Comparison of ENCODE assay signal across 3 cellular contexts in the genomic region with DNA sequence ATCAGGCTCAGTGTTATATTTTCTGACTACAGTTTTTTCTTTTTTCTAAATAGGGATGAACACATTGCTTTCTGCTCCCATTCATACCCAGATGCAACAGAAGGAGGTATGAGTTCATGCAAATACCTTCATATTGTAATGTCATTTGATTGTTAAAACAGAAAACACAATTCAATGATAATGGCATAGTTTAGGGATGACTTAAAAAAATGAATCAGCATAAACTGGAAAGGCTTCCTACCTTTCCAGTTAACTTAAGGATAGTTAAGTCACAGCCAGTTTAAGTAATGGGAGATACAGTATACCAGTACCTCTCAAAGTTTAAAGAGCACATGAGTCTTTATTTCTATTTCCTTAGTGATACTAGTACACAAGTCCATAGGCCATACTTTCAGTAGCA.
TF ChIP-seq lines count a peak whose summit lies in the region.

No MANE protein-coding gene starts in this region.

TF ChIP-seq in GM12891, 5 proteins besides CTCF, POLR2A, EP300 and RAD21:
- TF ChIP-seq TAF1 (IDR thresholded peaks at IDR 0.05; ENCODE audit: low read depth, low read length) = no peak
- TF ChIP-seq POU2F2 (IDR thresholded peaks at IDR 0.05; ENCODE audit: low read depth, low read length) = no peak
- TF ChIP-seq SPI1 (IDR thresholded peaks at IDR 0.05; ENCODE audit: low read depth, low read length) = no peak
- no peak for TF ChIP-seq PAX5 (IDR thresholded peaks at IDR 0.05; ENCODE audit: insufficient read depth, low read length, severe bottlenecking)
- no peak for TF ChIP-seq POLR2AphosphoS5 (IDR thresholded peaks at IDR 0.05; ENCODE audit: low read depth, low read length)

TF ChIP-seq in IMR-90, 13 proteins besides CTCF, POLR2A, EP300 and RAD21:
- TF ChIP-seq MAFK (IDR thresholded peaks at IDR 0.05; ENCODE audit: low read depth, low read length) (no peak), RFX5 (IDR thresholded peaks at IDR 0.05; ENCODE audit: low read depth, low read length) (no peak), CHD1 (IDR thresholded peaks at IDR 0.05; ENCODE audit: low read depth, low read length) (no peak), MAZ (IDR thresholded peaks at IDR 0.05; ENCODE audit: borderline replicate concordance, low read depth, low read length) (no peak), FOS (IDR thresholded peaks at IDR 0.05; ENCODE audit: low read depth, low read length) (no peak), MXI1 (IDR thresholded peaks at IDR 0.05; ENCODE audit: borderline replicate concordance, low read depth, low read length) (no peak), BHLHE40 (IDR thresholded peaks at IDR 0.05; ENCODE audit: low read depth, low read length) (no peak), SMC3 (IDR thresholded peaks at IDR 0.05; ENCODE audit: low read depth, low read length) (no peak), NFE2L2 (IDR thresholded peaks at IDR 0.05; ENCODE audit: low read depth, low read length) (no peak), CEBPB (IDR thresholded peaks at IDR 0.05; ENCODE audit: low read depth, low read length) (no peak), RCOR1 (IDR thresholded peaks at IDR 0.05; ENCODE audit: insufficient replicate concordance, low read length) (no peak)
- TF ChIP-seq, protein P1, sequence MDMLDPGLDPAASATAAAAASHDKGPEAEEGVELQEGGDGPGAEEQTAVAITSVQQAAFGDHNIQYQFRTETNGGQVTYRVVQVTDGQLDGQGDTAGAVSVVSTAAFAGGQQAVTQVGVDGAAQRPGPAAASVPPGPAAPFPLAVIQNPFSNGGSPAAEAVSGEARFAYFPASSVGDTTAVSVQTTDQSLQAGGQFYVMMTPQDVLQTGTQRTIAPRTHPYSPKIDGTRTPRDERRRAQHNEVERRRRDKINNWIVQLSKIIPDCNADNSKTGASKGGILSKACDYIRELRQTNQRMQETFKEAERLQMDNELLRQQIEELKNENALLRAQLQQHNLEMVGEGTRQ (IDR thresholded peaks at IDR 0.05; ENCODE audit: low read depth, low read length) = no peak
- TF ChIP-seq, protein P2, sequence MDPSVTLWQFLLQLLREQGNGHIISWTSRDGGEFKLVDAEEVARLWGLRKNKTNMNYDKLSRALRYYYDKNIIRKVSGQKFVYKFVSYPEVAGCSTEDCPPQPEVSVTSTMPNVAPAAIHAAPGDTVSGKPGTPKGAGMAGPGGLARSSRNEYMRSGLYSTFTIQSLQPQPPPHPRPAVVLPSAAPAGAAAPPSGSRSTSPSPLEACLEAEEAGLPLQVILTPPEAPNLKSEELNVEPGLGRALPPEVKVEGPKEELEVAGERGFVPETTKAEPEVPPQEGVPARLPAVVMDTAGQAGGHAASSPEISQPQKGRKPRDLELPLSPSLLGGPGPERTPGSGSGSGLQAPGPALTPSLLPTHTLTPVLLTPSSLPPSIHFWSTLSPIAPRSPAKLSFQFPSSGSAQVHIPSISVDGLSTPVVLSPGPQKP (IDR thresholded peaks at IDR 0.05; ENCODE audit: borderline replicate concordance, low read depth, low read length) = no peak

TF ChIP-seq in K562, 482 proteins besides CTCF, POLR2A, EP300 and RAD21:
- no peak for TF ChIP-seq ZZZ3 (IDR thresholded peaks at IDR 0.05)
- TF ChIP-seq ZNF316 (IDR thresholded peaks at IDR 0.05) = peak; percentile 47; the same call in 1 of the 2 replicates
- no peak for TF ChIP-seq MCM3 (IDR thresholded peaks at IDR 0.05)
- TF ChIP-seq GABPB1 (CRISPR knock-in tag; IDR thresholded peaks at IDR 0.05) = no peak
- TF ChIP-seq, protein P3, sequence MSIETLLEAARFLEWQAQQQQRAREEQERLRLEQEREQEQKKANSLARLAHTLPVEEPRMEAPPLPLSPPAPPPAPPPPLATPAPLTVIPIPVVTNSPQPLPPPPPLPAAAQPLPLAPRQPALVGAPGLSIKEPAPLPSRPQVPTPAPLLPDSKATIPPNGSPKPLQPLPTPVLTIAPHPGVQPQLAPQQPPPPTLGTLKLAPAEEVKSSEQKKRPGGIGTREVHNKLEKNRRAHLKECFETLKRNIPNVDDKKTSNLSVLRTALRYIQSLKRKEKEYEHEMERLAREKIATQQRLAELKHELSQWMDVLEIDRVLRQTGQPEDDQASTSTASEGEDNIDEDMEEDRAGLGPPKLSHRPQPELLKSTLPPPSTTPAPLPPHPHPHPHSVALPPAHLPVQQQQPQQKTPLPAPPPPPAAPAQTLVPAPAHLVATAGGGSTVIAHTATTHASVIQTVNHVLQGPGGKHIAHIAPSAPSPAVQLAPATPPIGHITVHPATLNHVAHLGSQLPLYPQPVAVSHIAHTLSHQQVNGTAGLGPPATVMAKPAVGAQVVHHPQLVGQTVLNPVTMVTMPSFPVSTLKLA (conservative IDR thresholded peaks at IDR 0.05) = no peak
- no peak for TF ChIP-seq ZFP36 (IDR thresholded peaks at IDR 0.05; ENCODE audit: low read depth, low read length, partially characterized antibody)
- no peak for TF ChIP-seq ZNF354B (CRISPR knock-in tag; IDR thresholded peaks at IDR 0.05)
TF ChIP-seq in K562: peak in this region for 1.
